In genomic region chr14:58697927-58698641, GRCh38 we compare ENCODE assay signal across 13 cellular contexts.
A peak's percentile ranks its signal among the peaks of the same experiment; 100 is the strongest.
DNase-seq lines count a peak whose midpoint lies in the region; FAIRE-seq and TF ChIP-seq lines count a peak whose summit lies in the region.
"Had no signal": no experiment of that assay in that cellular context is flagged by ENCODE, and none has a peak within 500 bp of the region (broad histone marks: within the 10 kb centered on the region; RNA-seq: fewer than 3 reads in every experiment).

No MANE protein-coding gene starts in this region.

- H3K9ac ChIP-seq in endocrine pancreas (ENCODE audit: control insufficient read depth, insufficient read depth, low read length) = no peak overlapping the region

- no peaks in the 10 kb centered on the region for H3K9me3 ChIP-seq in endocrine pancreas (ENCODE audit: control insufficient read depth, low read length)
- no peaks in the 10 kb centered on the region for H3K9me3 ChIP-seq in small intestine (ENCODE audit: control insufficient read depth, low read depth)
- no peaks in the 10 kb centered on the region for H3K9me3 ChIP-seq in BE2C
- no peaks in the 10 kb centered on the region for H3K9me3 ChIP-seq in left ventricle myocardium inferior (replicated peaks)
- H3K9me3 ChIP-seq: thoracic aorta had no signal

- H3K4me1 ChIP-seq in endocrine pancreas (ENCODE audit: control insufficient read depth, insufficient read depth, low read length) = no peaks in the 10 kb centered on the region
- H3K4me1 ChIP-seq in small intestine (ENCODE audit: control insufficient read depth in 2 of 2, insufficient read depth in 1 of 2, low read depth in 1 of 2, low read length in 1 of 2) = peaks cover 0 to 2% of the 10 kb centered on the region in 2 donors
- no peaks in the 10 kb centered on the region for H3K4me1 ChIP-seq in BE2C
- H3K4me1 ChIP-seq in left ventricle myocardium inferior = peaks cover 18% of the 10 kb centered on the region

- H3K36me3 ChIP-seq in endocrine pancreas (ENCODE audit: control insufficient read depth, insufficient read depth, low read length) = no peaks in the 10 kb centered on the region
- H3K36me3 ChIP-seq in small intestine (ENCODE audit: control insufficient read depth in 2 of 2, insufficient read depth in 2 of 2, low read length in 2 of 2) = no peaks in the 10 kb centered on the region
- no peaks in the 10 kb centered on the region for H3K36me3 ChIP-seq in BE2C
- H3K36me3 ChIP-seq in left ventricle myocardium inferior = no peaks in the 10 kb centered on the region
- H3K36me3 ChIP-seq: thoracic aorta had no signal

- FAIRE-seq in small intestine (lab: Jason Lieb, UNC) = no peak

- peak overlapping the region in 1 of 2 donors; percentile 28 for H3K27ac ChIP-seq in small intestine (ENCODE audit: low read depth in 1 of 2, low read length in 1 of 2)
- H3K27ac ChIP-seq in left ventricle myocardium inferior (replicated peaks) = no peak overlapping the region
- H3K27ac ChIP-seq: hepatocyte, RWPE1, thoracic aorta had no signal

- H3K27me3 ChIP-seq in endocrine pancreas (ENCODE audit: control insufficient read depth, insufficient read depth, low read length) (no peaks in the 10 kb centered on the region), small intestine (ENCODE audit: control insufficient read depth in 2 of 2, insufficient read depth in 2 of 2, low read length in 2 of 2) (no peaks in the 10 kb centered on the region), BE2C (no peaks in the 10 kb centered on the region), left ventricle myocardium inferior (ENCODE audit: low read depth) (no peaks in the 10 kb centered on the region)
- H3K27me3 ChIP-seq: hepatocyte had no signal

- peak; percentile 86 for DNase-seq in NCI-H1105 treated with DMSO at 0.1 percent for 48 hours (lab: John Stamatoyannopoulos, UW)
- DNase-seq in NCI-H345 (lab: John Stamatoyannopoulos, UW) = peak; percentile 79
- peak; percentile 74 for DNase-seq in small intestine
- no peak for DNase-seq in BE2C
- no peak for DNase-seq in stimulated activated CD4-positive, alpha-beta T cell treated with anti-CD3 and anti-CD28 coated beads, Interleukin-4, amount 100 ng/mL, for 24 hours
- DNase-seq in left ventricle myocardium inferior = no peak
- DNase-seq: activated effector memory CD4-positive, alpha-beta T cell treated with anti-CD3 and anti-CD28 coated beads, Interleukin-2, amount 50 U/mL, for 16 hours; CD4-positive, alpha-beta T cell; NCI-H1694 had no signal

- TF ChIP-seq CTCF in BE2C (IDR thresholded peaks at IDR 0.05; ENCODE audit: low read depth, low read length) (no peak), left ventricle myocardium inferior (IDR thresholded peaks at IDR 0.05; ENCODE audit: borderline replicate concordance) (no peak)

- H3K4me3 ChIP-seq in endocrine pancreas (ENCODE audit: control insufficient read depth, insufficient read depth, low read length) (peak overlapping the region; percentile 6), small intestine (ENCODE audit: low read depth in 1 of 2, low read length in 2 of 2) (no peak overlapping the region), BE2C (ENCODE audit: low read depth, low read length) (no peak overlapping the region), left ventricle myocardium inferior (no peak overlapping the region)
- H3K4me3 ChIP-seq: hepatocyte, thoracic aorta had no signal

- 7 to 55% (median 24%) methylated on average over 4 of the region's 4 CpGs for WGBS in small intestine, 3 donors

- intact Hi-C loops in left ventricle myocardium inferior (cut with micrococcal nuclease) = no loop called here

Comparison
In these comparisons a context has a peak if more than half of its experiments do, and no peak if none do; other contexts are left out.
1. DNase-seq: peak in NCI-H1105 treated with DMSO at 0.1 percent for 48 hours (single experiment), NCI-H345 (single experiment) and small intestine (single experiment); none in BE2C (single experiment), stimulated activated CD4-positive, alpha-beta T cell treated with anti-CD3 and anti-CD28 coated beads, Interleukin-4, amount 100 ng/mL, for 24 hours (single experiment) and left ventricle myocardium inferior (single experiment).